Comparison of ENCODE assay signal across 14 cellular contexts in the genomic region with DNA sequence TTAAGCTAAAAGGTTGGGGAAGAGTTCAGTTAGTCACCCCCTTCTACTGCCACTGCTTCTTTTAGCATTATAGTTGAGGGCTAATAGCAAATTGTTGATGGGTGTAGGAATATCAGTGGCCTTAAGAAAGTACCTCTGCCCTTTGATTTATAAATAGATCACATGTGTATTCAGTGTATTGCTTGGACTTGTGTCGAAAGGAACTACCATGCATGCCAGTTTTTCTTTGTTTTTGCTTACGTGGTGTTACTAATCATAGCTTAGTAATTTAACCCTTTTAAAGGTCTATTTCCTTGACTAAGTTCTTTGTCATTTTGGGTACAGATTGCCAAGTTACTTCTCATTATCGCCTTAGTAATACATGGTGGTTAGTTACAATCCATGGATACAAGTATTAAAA.
A peak's percentile ranks its signal among the peaks of the same experiment; 100 is the strongest.
DNase-seq lines count a peak whose midpoint lies in the region; ATAC-seq and TF ChIP-seq lines count a peak whose summit lies in the region.
"Had no signal": no experiment of that assay in that cellular context is flagged by ENCODE, and none has a peak within 500 bp of the region (broad histone marks: within the 10 kb centered on the region; RNA-seq: fewer than 3 reads in every experiment).

No MANE protein-coding gene starts in this region.

- peak overlapping the region; percentile 28; the same call in 1 of the 2 replicates for H3K4me3 ChIP-seq in Karpas-422 (ENCODE audit: low read length)
- peak overlapping the region; percentile 2 for H3K4me3 ChIP-seq in coronary artery

- peaks cover 57% of the 10 kb centered on the region for H3K4me1 ChIP-seq in Karpas-422 (ENCODE audit: low read length)

- H3K27ac ChIP-seq in Karpas-422 (ENCODE audit: low read length) = peak overlapping the region; percentile 48
- peak overlapping the region; percentile 33 to 45 for H3K27ac ChIP-seq in coronary artery

- H3K36me3 ChIP-seq in Karpas-422 (ENCODE audit: insufficient read depth, low read length) = peaks cover 6% of the 10 kb centered on the region

- H3K79me2 ChIP-seq in Karpas-422 (ENCODE audit: low read length) = peaks cover 43% of the 10 kb centered on the region

- H3K4me2 ChIP-seq in Karpas-422 (ENCODE audit: low read depth, low read length, poor library complexity, severe bottlenecking) = peak overlapping the region; percentile 64

- H3K27me3 ChIP-seq in Karpas-422 (ENCODE audit: low read length) = no peaks in the 10 kb centered on the region

- no peaks in the 10 kb centered on the region for H3K9me2 ChIP-seq in Karpas-422 (replicated peaks; ENCODE audit: insufficient read depth, low read length)

- no peaks in the 10 kb centered on the region for H3K9me3 ChIP-seq in Karpas-422 (ENCODE audit: low read length)

- no peak for TF ChIP-seq CTCF in coronary artery (IDR thresholded peaks at IDR 0.05)

- no peak overlapping the region for H3K9ac ChIP-seq in Karpas-422 (ENCODE audit: low read length)

- H2AFZ ChIP-seq in Karpas-422 (ENCODE audit: low read length) = no peak overlapping the region

- H4K20me1 ChIP-seq in Karpas-422 (ENCODE audit: insufficient read depth, low read depth, low read length) = no peaks in the 10 kb centered on the region

- peak; percentile 24 for DNase-seq in AG08395 (ENCODE audit: low spot score)
- DNase-seq in Karpas-422 = no peak
- no peak for DNase-seq in coronary artery (ENCODE audit: low spot score)
- DNase-seq in kidney glomerular epithelial cell (lab: John Stamatoyannopoulos, UW) = peak; percentile 25
- DNase-seq in activated effector memory CD4-positive, alpha-beta T cell treated with Interleukin-2 at 50 U/mL for 16 hours = no peak
- DNase-seq in stimulated activated naive CD4-positive, alpha-beta T cell (lab: John Stamatoyannopoulos, UW) = no peak
- no peak for DNase-seq in germinal center (ENCODE audit: low spot score)
- DNase-seq: activated B cell treated with CpG ODN at 0.5 μM for 24 hours; activated T-cell treated with anti-CD3 and anti-CD28 coated beads, Interleukin-2, amount 50 U/mL, for 48 hours; GF-D8; naive thymus-derived CD4-positive, alpha-beta T cell; SIG-M5; stimulated activated CD4-positive, alpha-beta T cell treated with anti-CD3 and anti-CD28 coated beads, Interleukin-1b, Interleukin-23, amount 100 ng/mL, for 48 hours had no signal

- ATAC-seq in HG03025 (IDR thresholded peaks at IDR 0.05; ENCODE audit: low FRiP score, unreplicated experiment) = no peak
- ATAC-seq: naive thymus-derived CD4-positive, alpha-beta T cell had no signal

Comparison
In these comparisons a context has a peak if more than half of its experiments do, and no peak if none do; other contexts are left out.
1. DNase-seq: peak in AG08395 (single experiment) and kidney glomerular epithelial cell (single experiment); none in Karpas-422 (single experiment), coronary artery (single experiment), activated effector memory CD4-positive, alpha-beta T cell treated with Interleukin-2 at 50 U/mL for 16 hours (single experiment), stimulated activated naive CD4-positive, alpha-beta T cell (0 of 6) and germinal center (single experiment).